Comparison of ENCODE assay signal across 1 cellular context in the genomic region with DNA sequence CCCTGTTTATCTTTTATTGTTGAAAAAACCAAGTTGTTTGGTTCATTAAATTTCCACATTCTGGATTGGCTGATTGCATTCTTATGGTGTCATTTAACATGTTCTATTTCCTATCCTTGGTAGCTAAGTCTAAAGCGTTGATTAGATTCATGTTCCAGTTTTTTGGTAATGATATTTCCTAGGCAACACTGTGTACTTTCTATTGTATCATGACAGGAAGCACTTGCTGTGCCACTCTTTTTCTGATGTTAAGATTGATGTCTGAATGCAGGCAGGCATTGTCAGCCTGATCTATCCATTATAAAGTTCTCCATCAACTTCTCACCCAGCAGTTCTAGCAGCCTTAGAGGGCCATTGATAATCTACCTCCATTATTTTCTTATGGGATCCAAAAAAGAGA.
TF ChIP-seq lines count a peak whose summit lies in the region.

No MANE protein-coding gene starts in this region.

TF ChIP-seq in endothelial cell of umbilical vein, 7 proteins besides CTCF, POLR2A, EP300 and RAD21 (continued from another document):
- TF ChIP-seq GATA2 (IDR thresholded peaks at IDR 0.05; ENCODE audit: insufficient read depth, insufficient read length, low read depth, low read length) (no peak), MYC (IDR thresholded peaks at IDR 0.05; ENCODE audit: low read depth, low read length) (no peak)
